18 cellular contexts compared by ENCODE assay signal in the genomic region with DNA sequence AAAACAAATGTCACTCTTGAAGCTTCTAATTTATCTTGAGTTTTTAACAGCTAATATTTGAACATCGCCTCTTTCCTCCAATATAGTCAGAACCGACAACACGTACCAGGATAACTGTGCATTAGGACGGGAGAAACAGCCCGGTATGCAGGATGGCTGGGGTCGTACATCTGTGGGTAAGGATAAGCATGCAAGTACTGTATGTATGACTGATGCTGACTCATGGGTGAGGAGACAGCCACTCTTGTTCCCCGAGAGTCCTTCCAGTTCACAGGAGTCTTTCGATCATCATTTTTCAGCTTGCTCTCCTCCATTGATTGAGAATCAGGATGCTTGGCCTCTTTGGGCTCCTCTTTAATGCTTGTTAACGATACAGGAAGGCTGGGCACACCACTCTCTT.
DNase-seq lines count a peak whose midpoint lies in the region; ATAC-seq and TF ChIP-seq lines count a peak whose summit lies in the region.
"Had no signal": no experiment of that assay in that cellular context is flagged by ENCODE, and none has a peak within 500 bp of the region (broad histone marks: within the 10 kb centered on the region; RNA-seq: fewer than 3 reads in every experiment).

No MANE protein-coding gene starts in this region.

- H3K27me3 ChIP-seq in Karpas-422 (ENCODE audit: low read length) (no peaks in the 10 kb centered on the region), prostate gland (replicated peaks; ENCODE audit: insufficient read depth) (no peaks in the 10 kb centered on the region)
- H3K27me3 ChIP-seq: cardiac muscle cell had no signal

- no peak for ATAC-seq in activated naive CD4-positive, alpha-beta T cell treated with anti-CD3 and anti-CD28 coated beads, Interleukin-2, amount 50 U/mL, for 72 hours
- ATAC-seq in activated T-helper 17 cell treated with anti-CD3 and anti-CD28 coated beads, Interleukin-2, amount 50 U/mL, for 72 hours (replicated peaks): no peak
- ATAC-seq: heart right ventricle; naive thymus-derived CD8-positive, alpha-beta T cell had no signal

- peak overlapping the region; percentile 85; the same call in 1 of the 2 replicates for H3K27ac ChIP-seq in Karpas-422 (ENCODE audit: low read length)
- H3K27ac ChIP-seq in substantia nigra (ENCODE audit: low read depth, low read length, poor library complexity, severe bottlenecking): peak overlapping the region; percentile 10
- no peak overlapping the region for H3K27ac ChIP-seq in prostate gland
- H3K27ac ChIP-seq: heart right ventricle had no signal

- TF ChIP-seq CTCF in prostate gland (IDR thresholded peaks at IDR 0.05): no peak

- no peak overlapping the region for H2AFZ ChIP-seq in Karpas-422 (ENCODE audit: low read length)

- H4K20me1 ChIP-seq in Karpas-422 (ENCODE audit: insufficient read depth, low read depth, low read length): no peaks in the 10 kb centered on the region

- TF ChIP-seq POLR2A in prostate gland (IDR thresholded peaks at IDR 0.05): no peak

- no peak overlapping the region for H3K9ac ChIP-seq in Karpas-422 (ENCODE audit: low read length)

- WGBS in prostate gland: 95% methylated on average over 9 of the region's 9 CpGs

- no peak overlapping the region for H3K4me2 ChIP-seq in Karpas-422 (ENCODE audit: low read depth, low read length, poor library complexity, severe bottlenecking)

- intact Hi-C loops in prostate gland (cut with DNase I): no loop called here

- H3K36me3 ChIP-seq in Karpas-422 (ENCODE audit: insufficient read depth, low read length) (no peaks in the 10 kb centered on the region), prostate gland (no peaks in the 10 kb centered on the region)

- no peak overlapping the region for H3K4me3 Mint-ChIP-seq in activated T-helper 17 cell treated with anti-CD3 and anti-CD28 coated beads, Interleukin-2, amount 50 U/mL, for 72 hours
- H3K4me3 Mint-ChIP-seq: naive thymus-derived CD8-positive, alpha-beta T cell; stimulated activated naive CD8-positive, alpha-beta T cell treated with anti-CD3 and anti-CD28 coated beads, Interleukin-15, Interleukin-2, amounts not matched to agents 100 ng/mL and 50 ng/mL, for 24 hours; type B pancreatic cell had no signal

- no peak for DNase-seq in Karpas-422
- DNase-seq in astrocyte of the hippocampus (ENCODE audit: low read depth, low spot score): peak; percentile 54
- peak; percentile 62 for DNase-seq in glomerular visceral epithelial cell (ENCODE audit: extremely low spot score)
- DNase-seq in substantia nigra (lab: John Stamatoyannopoulos, UW): no peak
- DNase-seq in prostate gland (ENCODE audit: low spot score): no peak
- no peak for DNase-seq in activated naive CD4-positive, alpha-beta T cell treated with anti-CD3 and anti-CD28 coated beads, Interleukin-2, amount 50 U/mL, for 72 hours (ENCODE audit: low spot score in 2 of 2)
- DNase-seq: activated CD4-positive, alpha-beta T cell treated with anti-CD3 and anti-CD28 coated beads for 48 hours; activated effector memory CD4-positive, alpha-beta T cell treated with Interleukin-2 at 50 U/mL for 16 hours; Calu3; heart right ventricle; naive thymus-derived CD8-positive, alpha-beta T cell; NCI-H1930; NCI-H226; RPMI8226 had no signal

- H3K9me3 ChIP-seq in Karpas-422 (ENCODE audit: low read length) (no peaks in the 10 kb centered on the region), prostate gland (no peaks in the 10 kb centered on the region)

- H3K36me3 Mint-ChIP-seq in activated naive CD4-positive, alpha-beta T cell treated with anti-CD3 and anti-CD28 coated beads, Interleukin-2, amount 50 U/mL, for 72 hours: peaks cover 0 to 11% of the 10 kb centered on the region in 2 donors
- H3K36me3 Mint-ChIP-seq in activated T-helper 17 cell treated with anti-CD3 and anti-CD28 coated beads, Interleukin-2, amount 50 U/mL, for 72 hours (ENCODE audit: low read depth): no peaks in the 10 kb centered on the region
- H3K36me3 Mint-ChIP-seq: naive thymus-derived CD8-positive, alpha-beta T cell had no signal

- peaks cover 0 to 7% of the 10 kb centered on the region in 2 donors for H3K9me3 Mint-ChIP-seq in activated naive CD4-positive, alpha-beta T cell treated with anti-CD3 and anti-CD28 coated beads, Interleukin-2, amount 50 U/mL, for 72 hours
- H3K9me3 Mint-ChIP-seq in activated T-helper 17 cell treated with anti-CD3 and anti-CD28 coated beads, Interleukin-2, amount 50 U/mL, for 72 hours: no peaks in the 10 kb centered on the region
- H3K9me3 Mint-ChIP-seq: stimulated activated naive CD8-positive, alpha-beta T cell treated with anti-CD3 and anti-CD28 coated beads, Interleukin-15, Interleukin-2, amounts not matched to agents 100 ng/mL and 50 ng/mL, for 24 hours; type B pancreatic cell had no signal

- H3K4me3 ChIP-seq in Karpas-422 (ENCODE audit: low read length) (no peak overlapping the region), prostate gland (no peak overlapping the region)
- H3K4me3 ChIP-seq: cardiac muscle cell, heart right ventricle had no signal

- H3K27me3 Mint-ChIP-seq in activated T-helper 17 cell treated with anti-CD3 and anti-CD28 coated beads, Interleukin-2, amount 50 U/mL, for 72 hours: peaks cover 46% of the 10 kb centered on the region
- H3K27me3 Mint-ChIP-seq: type B pancreatic cell had no signal

- H3K4me1 ChIP-seq in Karpas-422 (ENCODE audit: low read length): peaks cover 77% of the 10 kb centered on the region
- no peaks in the 10 kb centered on the region for H3K4me1 ChIP-seq in prostate gland (replicated peaks)

- H3K4me1 Mint-ChIP-seq in activated T-helper 17 cell treated with anti-CD3 and anti-CD28 coated beads, Interleukin-2, amount 50 U/mL, for 72 hours: no peaks in the 10 kb centered on the region

- no peak overlapping the region for H3K27ac Mint-ChIP-seq in activated naive CD4-positive, alpha-beta T cell treated with anti-CD3 and anti-CD28 coated beads, Interleukin-2, amount 50 U/mL, for 72 hours
- H3K27ac Mint-ChIP-seq in activated T-helper 17 cell treated with anti-CD3 and anti-CD28 coated beads, Interleukin-2, amount 50 U/mL, for 72 hours: no peak overlapping the region
- H3K27ac Mint-ChIP-seq: naive thymus-derived CD8-positive, alpha-beta T cell; stimulated activated naive CD8-positive, alpha-beta T cell treated with anti-CD3 and anti-CD28 coated beads, Interleukin-15, Interleukin-2, amounts not matched to agents 100 ng/mL and 50 ng/mL, for 24 hours; type B pancreatic cell had no signal

- no peaks in the 10 kb centered on the region for H3K79me2 ChIP-seq in Karpas-422 (ENCODE audit: low read length)

- no peaks in the 10 kb centered on the region for H3K9me2 ChIP-seq in Karpas-422 (replicated peaks; ENCODE audit: insufficient read depth, low read length)

Comparison
In these comparisons a context has a peak if more than half of its experiments do, and no peak if none do; other contexts are left out.
1. DNase-seq: peak in astrocyte of the hippocampus (single experiment) and glomerular visceral epithelial cell (single experiment); none in Karpas-422 (single experiment), substantia nigra (0 of 49), prostate gland (single experiment) and activated naive CD4-positive, alpha-beta T cell treated with anti-CD3 and anti-CD28 coated beads, Interleukin-2, amount 50 U/mL, for 72 hours (0 of 2).
2. H3K27ac ChIP-seq: peak in Karpas-422 (single experiment) and substantia nigra (single experiment); none in prostate gland (0 of 2).